In the genomic region with DNA sequence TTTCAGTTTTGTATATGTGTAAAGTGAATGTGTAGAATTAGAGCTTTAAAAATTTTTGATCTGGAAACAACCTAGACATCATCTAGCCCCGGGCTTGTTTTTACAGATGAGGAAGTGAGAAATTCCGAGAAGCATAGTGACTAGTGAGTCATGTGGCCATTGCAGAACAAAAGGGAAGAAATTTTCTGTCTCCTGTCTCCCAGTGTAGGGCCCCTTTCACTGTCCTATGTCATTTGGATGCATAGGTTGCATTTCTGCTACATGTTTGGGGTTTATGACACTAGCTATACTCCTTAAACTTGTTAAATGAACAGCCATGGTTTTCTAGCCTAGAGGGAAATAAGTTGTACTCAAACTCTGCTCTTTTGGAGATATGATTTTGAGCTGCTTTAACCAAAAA, we compare ENCODE assay signal across 1 cellular context.
TF ChIP-seq lines count a peak whose summit lies in the region.

No MANE protein-coding gene starts in this region.

TF ChIP-seq in K562, 482 proteins besides CTCF, POLR2A, EP300 and RAD21 (continued from another document and continues in another):
- TF ChIP-seq, protein P1, sequence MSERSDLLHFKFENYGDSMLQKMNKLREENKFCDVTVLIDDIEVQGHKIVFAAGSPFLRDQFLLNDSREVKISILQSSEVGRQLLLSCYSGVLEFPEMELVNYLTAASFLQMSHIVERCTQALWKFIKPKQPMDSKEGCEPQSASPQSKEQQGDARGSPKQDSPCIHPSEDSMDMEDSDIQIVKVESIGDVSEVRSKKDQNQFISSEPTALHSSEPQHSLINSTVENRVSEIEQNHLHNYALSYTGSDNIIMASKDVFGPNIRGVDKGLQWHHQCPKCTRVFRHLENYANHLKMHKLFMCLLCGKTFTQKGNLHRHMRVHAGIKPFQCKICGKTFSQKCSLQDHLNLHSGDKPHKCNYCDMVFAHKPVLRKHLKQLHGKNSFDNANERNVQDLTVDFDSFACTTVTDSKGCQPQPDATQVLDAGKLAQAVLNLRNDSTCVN (CRISPR knock-in tag; IDR thresholded peaks at IDR 0.05): no peak
- TF ChIP-seq, protein P2, sequence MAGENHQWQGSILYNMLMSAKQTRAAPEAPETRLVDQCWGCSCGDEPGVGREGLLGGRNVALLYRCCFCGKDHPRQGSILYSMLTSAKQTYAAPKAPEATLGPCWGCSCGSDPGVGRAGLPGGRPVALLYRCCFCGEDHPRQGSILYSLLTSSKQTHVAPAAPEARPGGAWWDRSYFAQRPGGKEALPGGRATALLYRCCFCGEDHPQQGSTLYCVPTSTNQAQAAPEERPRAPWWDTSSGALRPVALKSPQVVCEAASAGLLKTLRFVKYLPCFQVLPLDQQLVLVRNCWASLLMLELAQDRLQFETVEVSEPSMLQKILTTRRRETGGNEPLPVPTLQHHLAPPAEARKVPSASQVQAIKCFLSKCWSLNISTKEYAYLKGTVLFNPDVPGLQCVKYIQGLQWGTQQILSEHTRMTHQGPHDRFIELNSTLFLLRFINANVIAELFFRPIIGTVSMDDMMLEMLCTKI (IDR thresholded peaks at IDR 0.05; ENCODE audit: partially characterized antibody): no peak
- TF ChIP-seq, protein P3, sequence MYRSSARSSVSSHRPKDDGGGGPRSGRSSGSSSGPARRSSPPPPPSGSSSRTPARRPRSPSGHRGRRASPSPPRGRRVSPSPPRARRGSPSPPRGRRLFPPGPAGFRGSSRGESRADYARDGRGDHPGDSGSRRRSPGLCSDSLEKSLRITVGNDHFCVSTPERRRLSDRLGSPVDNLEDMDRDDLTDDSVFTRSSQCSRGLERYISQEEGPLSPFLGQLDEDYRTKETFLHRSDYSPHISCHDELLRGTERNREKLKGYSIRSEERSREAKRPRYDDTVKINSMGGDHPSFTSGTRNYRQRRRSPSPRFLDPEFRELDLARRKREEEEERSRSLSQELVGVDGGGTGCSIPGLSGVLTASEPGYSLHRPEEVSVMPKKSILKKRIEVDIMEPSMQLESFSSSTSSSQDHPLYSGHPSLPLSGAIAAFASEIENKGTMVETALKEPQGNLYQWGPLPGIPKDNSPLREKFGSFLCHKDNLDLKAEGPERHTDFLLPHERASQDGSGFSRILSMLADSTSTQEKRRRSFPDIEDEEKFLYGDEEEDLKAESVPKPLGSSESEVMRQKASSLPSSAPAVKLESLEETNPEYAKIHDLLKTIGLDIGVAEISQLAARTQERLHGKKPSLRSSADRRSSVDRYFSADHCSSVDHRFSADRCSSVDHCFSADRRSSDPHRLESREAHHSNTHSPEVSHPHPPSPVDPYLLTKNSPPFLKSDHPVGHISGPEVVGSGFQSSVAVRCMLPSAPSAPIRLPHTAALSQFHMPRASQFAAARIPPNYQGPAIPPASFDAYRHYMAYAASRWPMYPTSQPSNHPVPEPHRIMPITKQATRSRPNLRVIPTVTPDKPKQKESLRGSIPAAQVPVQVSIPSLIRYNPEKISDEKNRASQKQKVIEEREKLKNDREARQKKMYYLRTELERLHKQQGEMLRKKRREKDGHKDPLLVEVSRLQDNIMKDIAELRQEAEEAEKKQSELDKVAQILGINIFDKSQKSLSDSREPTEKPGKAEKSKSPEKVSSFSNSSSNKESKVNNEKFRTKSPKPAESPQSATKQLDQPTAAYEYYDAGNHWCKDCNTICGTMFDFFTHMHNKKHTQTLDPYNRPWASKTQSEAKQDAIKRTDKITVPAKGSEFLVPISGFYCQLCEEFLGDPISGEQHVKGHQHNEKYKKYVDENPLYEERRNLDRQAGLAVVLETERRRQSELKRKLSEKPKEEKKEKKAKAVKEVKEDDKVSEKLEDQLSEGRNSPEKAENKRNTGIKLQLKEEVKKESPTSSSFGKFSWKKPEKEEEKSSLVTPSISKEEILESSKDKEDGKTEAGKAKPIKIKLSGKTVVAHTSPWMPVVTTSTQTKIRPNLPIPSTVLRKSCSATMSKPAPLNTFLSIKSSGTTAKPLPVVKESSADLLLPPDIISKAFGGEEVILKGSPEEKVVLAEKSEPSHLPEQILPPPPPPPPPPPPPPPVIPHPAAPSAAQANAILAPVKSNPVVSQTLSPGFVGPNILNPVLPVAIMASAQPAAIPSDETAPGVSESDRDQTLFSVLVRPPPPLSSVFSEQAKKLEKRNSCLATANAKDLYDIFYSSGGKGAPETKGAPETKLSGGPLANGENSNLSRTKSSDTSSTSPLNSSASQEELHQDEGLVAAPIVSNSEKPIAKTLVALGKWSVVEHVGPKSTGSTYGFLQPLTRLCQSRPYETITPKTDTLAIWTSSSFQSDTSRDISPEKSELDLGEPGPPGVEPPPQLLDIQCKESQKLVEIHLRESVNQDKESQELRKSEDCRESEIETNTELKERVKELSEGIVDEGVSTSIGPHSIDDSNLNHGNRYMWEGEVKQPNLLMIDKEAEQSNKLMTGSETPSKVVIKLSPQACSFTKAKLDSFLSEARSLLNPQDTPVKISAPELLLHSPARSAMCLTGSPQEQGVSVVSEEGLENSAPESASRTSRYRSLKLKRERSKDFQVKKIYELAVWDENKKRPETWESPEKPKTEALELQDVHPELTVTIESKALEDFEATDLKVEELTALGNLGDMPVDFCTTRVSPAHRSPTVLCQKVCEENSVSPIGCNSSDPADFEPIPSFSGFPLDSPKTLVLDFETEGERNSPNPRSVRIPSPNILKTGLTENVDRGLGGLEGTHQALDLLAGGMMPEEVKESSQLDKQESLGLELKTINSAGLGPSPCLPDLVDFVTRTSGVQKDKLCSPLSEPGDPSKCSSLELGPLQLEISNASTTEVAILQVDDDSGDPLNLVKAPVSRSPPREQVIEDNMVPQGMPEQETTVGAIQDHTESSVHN (IDR thresholded peaks at IDR 0.05; ENCODE audit: borderline replicate concordance in 1 of 2, low read depth in 1 of 2): no peak
- TF ChIP-seq RFX5 (IDR thresholded peaks at IDR 0.05; ENCODE audit: low read depth, low read length) (peak; percentile 95), PRMT5 (CRISPR knock-in tag; IDR thresholded peaks at IDR 0.05) (no peak), ZNF764 (CRISPR knock-in tag; IDR thresholded peaks at IDR 0.05; ENCODE audit: low read depth) (no peak), CREM (IDR thresholded peaks at IDR 0.05; ENCODE audit: low read depth) (peak; percentile 56), TEAD1 (CRISPR knock-in tag; IDR thresholded peaks at IDR 0.05) (0 out of 4 replicates have a peak, but pooled peaks of 1 of the 2 experiments have one; percentile 42), ZBED1 (IDR thresholded peaks at IDR 0.05) (no peak), ZNF146 (CRISPR knock-in tag; IDR thresholded peaks at IDR 0.05; ENCODE audit: unreplicated experiment) (no peak), SRSF7 (optimal IDR thresholded peaks at IDR 0.05; ENCODE audit: low read depth, low read length) (no peak), YBX1 (IDR thresholded peaks at IDR 0.05) (no peak), PHB2 (IDR thresholded peaks at IDR 0.05; ENCODE audit: low read depth) (no peak), ZNF140 (CRISPR knock-in tag; IDR thresholded peaks at IDR 0.05) (no peak), ZSCAN32 (CRISPR knock-in tag; IDR thresholded peaks at IDR 0.05) (no peak), NR2F6 (CRISPR knock-in tag; IDR thresholded peaks at IDR 0.05) (no peak), PTRF (tag; IDR thresholded peaks at IDR 0.05) (no peak), SPI1 (IDR thresholded peaks at IDR 0.05; ENCODE audit: borderline replicate concordance, low read depth, low read length) (peak; percentile 94), SAFB2 (IDR thresholded peaks at IDR 0.05; ENCODE audit: borderline replicate concordance, low read depth, low read length, severe bottlenecking) (no peak), ZNF699 (CRISPR knock-in tag; IDR thresholded peaks at IDR 0.05; ENCODE audit: insufficient replicate concordance) (no peak), POLR2AphosphoS5 (IDR thresholded peaks at IDR 0.05; ENCODE audit: control insufficient read depth, insufficient read depth, low read depth, low read length) (no peak)
- TF ChIP-seq, protein P4, sequence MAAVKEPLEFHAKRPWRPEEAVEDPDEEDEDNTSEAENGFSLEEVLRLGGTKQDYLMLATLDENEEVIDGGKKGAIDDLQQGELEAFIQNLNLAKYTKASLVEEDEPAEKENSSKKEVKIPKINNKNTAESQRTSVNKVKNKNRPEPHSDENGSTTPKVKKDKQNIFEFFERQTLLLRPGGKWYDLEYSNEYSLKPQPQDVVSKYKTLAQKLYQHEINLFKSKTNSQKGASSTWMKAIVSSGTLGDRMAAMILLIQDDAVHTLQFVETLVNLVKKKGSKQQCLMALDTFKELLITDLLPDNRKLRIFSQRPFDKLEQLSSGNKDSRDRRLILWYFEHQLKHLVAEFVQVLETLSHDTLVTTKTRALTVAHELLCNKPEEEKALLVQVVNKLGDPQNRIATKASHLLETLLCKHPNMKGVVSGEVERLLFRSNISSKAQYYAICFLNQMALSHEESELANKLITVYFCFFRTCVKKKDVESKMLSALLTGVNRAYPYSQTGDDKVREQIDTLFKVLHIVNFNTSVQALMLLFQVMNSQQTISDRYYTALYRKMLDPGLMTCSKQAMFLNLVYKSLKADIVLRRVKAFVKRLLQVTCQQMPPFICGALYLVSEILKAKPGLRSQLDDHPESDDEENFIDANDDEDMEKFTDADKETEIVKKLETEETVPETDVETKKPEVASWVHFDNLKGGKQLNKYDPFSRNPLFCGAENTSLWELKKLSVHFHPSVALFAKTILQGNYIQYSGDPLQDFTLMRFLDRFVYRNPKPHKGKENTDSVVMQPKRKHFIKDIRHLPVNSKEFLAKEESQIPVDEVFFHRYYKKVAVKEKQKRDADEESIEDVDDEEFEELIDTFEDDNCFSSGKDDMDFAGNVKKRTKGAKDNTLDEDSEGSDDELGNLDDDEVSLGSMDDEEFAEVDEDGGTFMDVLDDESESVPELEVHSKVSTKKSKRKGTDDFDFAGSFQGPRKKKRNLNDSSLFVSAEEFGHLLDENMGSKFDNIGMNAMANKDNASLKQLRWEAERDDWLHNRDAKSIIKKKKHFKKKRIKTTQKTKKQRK (IDR thresholded peaks at IDR 0.05; ENCODE audit: borderline replicate concordance, low read depth, low read length): no peak
- TF ChIP-seq, protein P5, sequence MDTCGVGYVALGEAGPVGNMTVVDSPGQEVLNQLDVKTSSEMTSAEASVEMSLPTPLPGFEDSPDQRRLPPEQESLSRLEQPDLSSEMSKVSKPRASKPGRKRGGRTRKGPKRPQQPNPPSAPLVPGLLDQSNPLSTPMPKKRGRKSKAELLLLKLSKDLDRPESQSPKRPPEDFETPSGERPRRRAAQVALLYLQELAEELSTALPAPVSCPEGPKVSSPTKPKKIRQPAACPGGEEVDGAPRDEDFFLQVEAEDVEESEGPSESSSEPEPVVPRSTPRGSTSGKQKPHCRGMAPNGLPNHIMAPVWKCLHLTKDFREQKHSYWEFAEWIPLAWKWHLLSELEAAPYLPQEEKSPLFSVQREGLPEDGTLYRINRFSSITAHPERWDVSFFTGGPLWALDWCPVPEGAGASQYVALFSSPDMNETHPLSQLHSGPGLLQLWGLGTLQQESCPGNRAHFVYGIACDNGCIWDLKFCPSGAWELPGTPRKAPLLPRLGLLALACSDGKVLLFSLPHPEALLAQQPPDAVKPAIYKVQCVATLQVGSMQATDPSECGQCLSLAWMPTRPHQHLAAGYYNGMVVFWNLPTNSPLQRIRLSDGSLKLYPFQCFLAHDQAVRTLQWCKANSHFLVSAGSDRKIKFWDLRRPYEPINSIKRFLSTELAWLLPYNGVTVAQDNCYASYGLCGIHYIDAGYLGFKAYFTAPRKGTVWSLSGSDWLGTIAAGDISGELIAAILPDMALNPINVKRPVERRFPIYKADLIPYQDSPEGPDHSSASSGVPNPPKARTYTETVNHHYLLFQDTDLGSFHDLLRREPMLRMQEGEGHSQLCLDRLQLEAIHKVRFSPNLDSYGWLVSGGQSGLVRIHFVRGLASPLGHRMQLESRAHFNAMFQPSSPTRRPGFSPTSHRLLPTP (IDR thresholded peaks at IDR 0.05; ENCODE audit: borderline replicate concordance, extremely low read depth, insufficient read length): no peak
- TF ChIP-seq, protein P6, sequence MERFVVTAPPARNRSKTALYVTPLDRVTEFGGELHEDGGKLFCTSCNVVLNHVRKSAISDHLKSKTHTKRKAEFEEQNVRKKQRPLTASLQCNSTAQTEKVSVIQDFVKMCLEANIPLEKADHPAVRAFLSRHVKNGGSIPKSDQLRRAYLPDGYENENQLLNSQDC (CRISPR knock-in tag; IDR thresholded peaks at IDR 0.05): no peak
- TF ChIP-seq, protein P7, sequence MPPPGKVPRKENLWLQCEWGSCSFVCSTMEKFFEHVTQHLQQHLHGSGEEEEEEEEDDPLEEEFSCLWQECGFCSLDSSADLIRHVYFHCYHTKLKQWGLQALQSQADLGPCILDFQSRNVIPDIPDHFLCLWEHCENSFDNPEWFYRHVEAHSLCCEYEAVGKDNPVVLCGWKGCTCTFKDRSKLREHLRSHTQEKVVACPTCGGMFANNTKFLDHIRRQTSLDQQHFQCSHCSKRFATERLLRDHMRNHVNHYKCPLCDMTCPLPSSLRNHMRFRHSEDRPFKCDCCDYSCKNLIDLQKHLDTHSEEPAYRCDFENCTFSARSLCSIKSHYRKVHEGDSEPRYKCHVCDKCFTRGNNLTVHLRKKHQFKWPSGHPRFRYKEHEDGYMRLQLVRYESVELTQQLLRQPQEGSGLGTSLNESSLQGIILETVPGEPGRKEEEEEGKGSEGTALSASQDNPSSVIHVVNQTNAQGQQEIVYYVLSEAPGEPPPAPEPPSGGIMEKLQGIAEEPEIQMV (tag; conservative IDR thresholded peaks at IDR 0.05; ENCODE audit: low read depth): 0 out of 2 replicates have a peak, but pooled peaks have one; percentile 14
- TF ChIP-seq, protein P8, sequence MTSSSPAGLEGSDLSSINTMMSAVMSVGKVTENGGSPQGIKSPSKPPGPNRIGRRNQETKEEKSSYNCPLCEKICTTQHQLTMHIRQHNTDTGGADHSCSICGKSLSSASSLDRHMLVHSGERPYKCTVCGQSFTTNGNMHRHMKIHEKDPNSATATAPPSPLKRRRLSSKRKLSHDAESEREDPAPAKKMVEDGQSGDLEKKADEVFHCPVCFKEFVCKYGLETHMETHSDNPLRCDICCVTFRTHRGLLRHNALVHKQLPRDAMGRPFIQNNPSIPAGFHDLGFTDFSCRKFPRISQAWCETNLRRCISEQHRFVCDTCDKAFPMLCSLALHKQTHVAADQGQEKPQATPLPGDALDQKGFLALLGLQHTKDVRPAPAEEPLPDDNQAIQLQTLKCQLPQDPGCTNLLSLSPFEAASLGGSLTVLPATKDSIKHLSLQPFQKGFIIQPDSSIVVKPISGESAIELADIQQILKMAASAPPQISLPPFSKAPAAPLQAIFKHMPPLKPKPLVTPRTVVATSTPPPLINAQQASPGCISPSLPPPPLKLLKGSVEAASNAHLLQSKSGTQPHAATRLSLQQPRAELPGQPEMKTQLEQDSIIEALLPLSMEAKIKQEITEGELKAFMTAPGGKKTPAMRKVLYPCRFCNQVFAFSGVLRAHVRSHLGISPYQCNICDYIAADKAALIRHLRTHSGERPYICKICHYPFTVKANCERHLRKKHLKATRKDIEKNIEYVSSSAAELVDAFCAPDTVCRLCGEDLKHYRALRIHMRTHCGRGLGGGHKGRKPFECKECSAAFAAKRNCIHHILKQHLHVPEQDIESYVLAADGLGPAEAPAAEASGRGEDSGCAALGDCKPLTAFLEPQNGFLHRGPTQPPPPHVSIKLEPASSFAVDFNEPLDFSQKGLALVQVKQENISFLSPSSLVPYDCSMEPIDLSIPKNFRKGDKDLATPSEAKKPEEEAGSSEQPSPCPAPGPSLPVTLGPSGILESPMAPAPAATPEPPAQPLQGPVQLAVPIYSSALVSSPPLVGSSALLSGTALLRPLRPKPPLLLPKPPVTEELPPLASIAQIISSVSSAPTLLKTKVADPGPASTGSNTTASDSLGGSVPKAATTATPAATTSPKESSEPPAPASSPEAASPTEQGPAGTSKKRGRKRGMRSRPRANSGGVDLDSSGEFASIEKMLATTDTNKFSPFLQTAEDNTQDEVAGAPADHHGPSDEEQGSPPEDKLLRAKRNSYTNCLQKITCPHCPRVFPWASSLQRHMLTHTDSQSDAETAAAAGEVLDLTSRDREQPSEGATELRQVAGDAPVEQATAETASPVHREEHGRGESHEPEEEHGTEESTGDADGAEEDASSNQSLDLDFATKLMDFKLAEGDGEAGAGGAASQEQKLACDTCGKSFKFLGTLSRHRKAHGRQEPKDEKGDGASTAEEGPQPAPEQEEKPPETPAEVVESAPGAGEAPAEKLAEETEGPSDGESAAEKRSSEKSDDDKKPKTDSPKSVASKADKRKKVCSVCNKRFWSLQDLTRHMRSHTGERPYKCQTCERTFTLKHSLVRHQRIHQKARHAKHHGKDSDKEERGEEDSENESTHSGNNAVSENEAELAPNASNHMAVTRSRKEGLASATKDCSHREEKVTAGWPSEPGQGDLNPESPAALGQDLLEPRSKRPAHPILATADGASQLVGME (CRISPR knock-in tag; IDR thresholded peaks at IDR 0.05): no peak
